21 cellular contexts compared by ENCODE assay signal in genomic region chr12:101779626-101780025, GRCh38. TPM values are rescaled to one million over a fixed set of nuclear protein-coding genes. Genes with fewer than 3 reads are reported as not detected.
"Had no signal": no experiment of that assay in that cellular context is flagged by ENCODE, and none has a peak within 500 bp of the region (broad histone marks: within the 10 kb centered on the region; RNA-seq: fewer than 3 reads in every experiment).

No MANE protein-coding gene starts in this region.

- H3K4me3 Mint-ChIP-seq: activated CD8-positive, alpha-beta memory T cell treated with anti-CD3 and anti-CD28 coated beads, Interleukin-2, amount 10 ng/mL, durations not matched to agents 7 days and 5 days; activated T-cell treated with anti-CD3 and anti-CD28 coated beads, Interleukin-2, amount 50 U/mL, for 4 hours; nephron progenitor cell had no signal

- H3K27ac Mint-ChIP-seq: activated CD8-positive, alpha-beta memory T cell treated with anti-CD3 and anti-CD28 coated beads, Interleukin-2, amount 10 ng/mL, durations not matched to agents 7 days and 5 days; activated naive CD4-positive, alpha-beta T cell treated with anti-CD3 and anti-CD28 coated beads, Interleukin-2, amount 50 U/mL, for 72 hours; nephron progenitor cell; progenitor cell of endocrine pancreas had no signal

- H3K27ac ChIP-seq: brain microvascular endothelial cell, foreskin keratinocyte, VCaP had no signal

- H3K36me3 ChIP-seq: brain microvascular endothelial cell had no signal

- ATAC-seq: activated CD8-positive, alpha-beta memory T cell treated with anti-CD3 and anti-CD28 coated beads, Interleukin-2, amount 10 ng/mL, durations not matched to agents 7 days and 5 days; activated naive CD4-positive, alpha-beta T cell treated with anti-CD3 and anti-CD28 coated beads, Interleukin-2, amount 50 U/mL, for 72 hours; activated T-cell treated with anti-CD3 and anti-CD28 coated beads, Interleukin-2, amount 50 U/mL, for 4 hours; foreskin keratinocyte; right cardiac atrium; stimulated activated naive CD8-positive, alpha-beta T cell treated with anti-CD3 and anti-CD28 coated beads, Interleukin-15, Interleukin-2, amounts not matched to agents 100 U/mL and 50 U/mL, for 24 hours had no signal

- DNase-seq: activated CD4-positive, alpha-beta T cell treated with anti-CD3 and anti-CD28 coated beads for 1 hour; activated CD4-positive, alpha-beta T cell treated with anti-CD3 and anti-CD28 coated beads, Interleukin-2, amount 50 U/mL, for 4 hours; activated CD8-positive, alpha-beta memory T cell treated with anti-CD3 and anti-CD28 coated beads, Interleukin-2, amount 10 ng/mL, durations not matched to agents 7 days and 5 days; activated gamma-delta T cell; activated T-cell treated with anti-CD3 and anti-CD28 coated beads, Interleukin-2, amount 50 U/mL, for 4 hours; brain microvascular endothelial cell; effector memory CD4-positive, alpha-beta T cell; foreskin keratinocyte; glutamatergic neuron; nephron progenitor cell; right cardiac atrium; stimulated activated CD4-positive, alpha-beta T cell treated with anti-CD3 and anti-CD28 coated beads, Interleukin-4, amount 100 ng/mL, for 4 hours; stimulated activated CD8-positive, alpha-beta memory T cell treated with anti-CD3 and anti-CD28 coated beads, Interleukin-4, amount 100 ng/mL, for 48 hours; stimulated activated naive CD8-positive, alpha-beta T cell treated with anti-CD3 and anti-CD28 coated beads, Interleukin-15, Interleukin-2, amounts not matched to agents 100 U/mL and 50 U/mL, for 24 hours; SW 1271; T1000; trophoblast cell had no signal

- H3K27me3 Mint-ChIP-seq: activated CD8-positive, alpha-beta memory T cell treated with anti-CD3 and anti-CD28 coated beads, Interleukin-2, amount 10 ng/mL, durations not matched to agents 7 days and 5 days; progenitor cell of endocrine pancreas had no signal

- H3K27me3 ChIP-seq: brain microvascular endothelial cell, foreskin keratinocyte had no signal

- H3K9me3 Mint-ChIP-seq: activated naive CD4-positive, alpha-beta T cell treated with anti-CD3 and anti-CD28 coated beads, Interleukin-2, amount 50 U/mL, for 72 hours; activated T-cell treated with anti-CD3 and anti-CD28 coated beads, Interleukin-2, amount 50 U/mL, for 4 hours; nephron progenitor cell had no signal

- H3K4me1 ChIP-seq: foreskin keratinocyte had no signal

RNA-seq across cellular contexts. Expression of gene SYCP3, which starts 40.4 kb away (rescaled TPM):
- total RNA-seq: mesenteric fat pad, progenitor cell of endocrine pancreas had no signal
